1 cellular context compared by ENCODE assay signal in the genomic region with DNA sequence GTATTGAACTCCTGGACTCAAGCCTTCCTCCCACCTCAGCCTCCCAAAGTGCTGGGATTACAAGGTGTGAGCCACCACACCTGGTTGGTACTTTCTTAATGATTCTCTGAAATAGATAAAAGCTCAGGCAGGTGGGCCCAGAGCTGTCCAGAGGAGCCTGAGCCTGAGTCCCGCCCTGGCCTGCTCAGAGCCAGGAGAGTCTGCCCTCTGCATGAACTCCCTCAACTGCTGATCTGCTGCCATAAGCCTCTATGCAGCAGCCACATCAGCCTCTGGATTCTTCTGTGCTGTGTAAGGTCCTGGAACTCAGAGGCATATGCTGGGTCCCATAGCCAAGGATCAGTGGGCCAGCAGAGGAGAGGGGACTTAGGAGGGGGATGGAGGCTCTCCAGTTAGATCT.
TF ChIP-seq lines count a peak whose summit lies in the region.

No MANE protein-coding gene starts in this region.

TF ChIP-seq in GM12878, 131 proteins besides CTCF, POLR2A, EP300 and RAD21:
- TF ChIP-seq TBL1XR1 (IDR thresholded peaks at IDR 0.05; ENCODE audit: low read depth, low read length) (no peak), PML (IDR thresholded peaks at IDR 0.05; ENCODE audit: low read length) (no peak), BMI1 (IDR thresholded peaks at IDR 0.05; ENCODE audit: borderline replicate concordance) (no peak), MXI1 (IDR thresholded peaks at IDR 0.05; ENCODE audit: low read depth, low read length) (no peak), NRF1 (conservative IDR thresholded peaks at IDR 0.05; ENCODE audit: low read depth, low read length) (no peak), JUND (IDR thresholded peaks at IDR 0.05; ENCODE audit: low read depth, low read length) (no peak), YBX1 (IDR thresholded peaks at IDR 0.05) (no peak), FOXK2 (IDR thresholded peaks at IDR 0.05) (no peak), IRF4 (IDR thresholded peaks at IDR 0.05; ENCODE audit: low read depth, low read length) (no peak), IRF3 (IDR thresholded peaks at IDR 0.05) (no peak), ZSCAN29 (IDR thresholded peaks at IDR 0.05) (no peak), NFIC (IDR thresholded peaks at IDR 0.05; ENCODE audit: low read depth, low read length) (no peak), PBX3 (IDR thresholded peaks at IDR 0.05; ENCODE audit: insufficient replicate concordance, low read depth, low read length) (no peak), WRNIP1 (IDR thresholded peaks at IDR 0.05; ENCODE audit: borderline replicate concordance, low read depth, low read length) (no peak), PKNOX1 (IDR thresholded peaks at IDR 0.05) (no peak)
- TF ChIP-seq, protein P1, sequence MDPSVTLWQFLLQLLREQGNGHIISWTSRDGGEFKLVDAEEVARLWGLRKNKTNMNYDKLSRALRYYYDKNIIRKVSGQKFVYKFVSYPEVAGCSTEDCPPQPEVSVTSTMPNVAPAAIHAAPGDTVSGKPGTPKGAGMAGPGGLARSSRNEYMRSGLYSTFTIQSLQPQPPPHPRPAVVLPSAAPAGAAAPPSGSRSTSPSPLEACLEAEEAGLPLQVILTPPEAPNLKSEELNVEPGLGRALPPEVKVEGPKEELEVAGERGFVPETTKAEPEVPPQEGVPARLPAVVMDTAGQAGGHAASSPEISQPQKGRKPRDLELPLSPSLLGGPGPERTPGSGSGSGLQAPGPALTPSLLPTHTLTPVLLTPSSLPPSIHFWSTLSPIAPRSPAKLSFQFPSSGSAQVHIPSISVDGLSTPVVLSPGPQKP (IDR thresholded peaks at IDR 0.05; ENCODE audit: low read depth, low read length): no peak
